8 cellular contexts compared by ENCODE assay signal in the genomic region with DNA sequence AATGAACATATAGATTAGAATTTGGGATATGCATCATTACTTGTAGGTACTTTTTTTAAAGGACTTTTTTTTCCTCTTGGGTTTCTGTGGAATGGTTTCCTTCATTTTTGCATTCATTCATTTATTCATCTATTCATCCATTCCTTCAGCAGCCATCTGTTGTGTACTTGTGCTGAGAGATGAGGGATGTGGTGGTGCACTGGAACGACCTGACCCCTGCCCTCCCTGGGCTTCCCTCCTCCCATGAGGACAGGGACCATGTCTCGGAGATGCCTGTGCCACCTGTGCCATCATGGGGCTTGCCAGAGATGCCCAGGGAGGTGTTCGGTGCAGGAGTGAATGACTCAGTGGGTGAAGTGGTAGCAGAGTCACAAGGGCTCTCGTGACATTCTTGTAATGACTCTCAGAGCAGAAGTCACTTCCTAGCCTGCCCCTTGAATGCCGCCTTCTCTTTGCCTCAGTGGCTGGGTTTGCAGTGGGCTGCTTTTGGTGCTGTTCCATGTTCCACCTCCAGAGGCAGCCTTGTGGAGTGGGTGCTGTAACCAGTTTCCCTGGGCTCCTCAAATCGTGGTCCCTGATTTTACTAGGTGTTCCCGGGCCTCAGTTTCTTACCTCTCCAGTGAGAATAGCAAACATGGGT. TPM values are rescaled to one million over a fixed set of nuclear protein-coding genes. Genes with fewer than 3 reads are reported as not detected.
DNase-seq lines count a peak whose midpoint lies in the region; ATAC-seq, FAIRE-seq and TF ChIP-seq lines count a peak whose summit lies in the region.

No MANE protein-coding gene starts in this region.

- H3K36me3 Mint-ChIP-seq in activated CD4-positive, alpha-beta T cell treated with anti-CD3 and anti-CD28 coated beads, Interleukin-2, amount 10 ng/mL, durations not matched to agents 7 days and 5 days (ENCODE audit: low read depth) = peaks cover 56% of the 10 kb centered on the region

- DNase-seq in GM12891 (ENCODE audit: insufficient read length, low spot score) = no peak
- DNase-seq in activated CD4-positive, alpha-beta T cell treated with anti-CD3 and anti-CD28 coated beads, Interleukin-2, amount 10 ng/mL, durations not matched to agents 7 days and 5 days = peak; percentile 66
- DNase-seq in germinal center (ENCODE audit: low spot score) = peak; percentile 47
- DNase-seq in tibial nerve (ENCODE audit: low spot score in 2 of 2) = no peak
- no peak for DNase-seq in NCI-H226
- DNase-seq in NCI-H2107 (lab: John Stamatoyannopoulos, UW) = no peak
- DNase-seq in RCC 7860 (ENCODE audit: low spot score) = no peak

- POLR2A ChIA-PET in activated CD4-positive, alpha-beta T cell treated with anti-CD3 and anti-CD28 coated beads, Interleukin-2, amount 10 ng/mL, durations not matched to agents 7 days and 5 days (lab: Charles Lee) = no interaction called here

- peak; percentile 68 for ATAC-seq in HG02981 (IDR thresholded peaks at IDR 0.05; ENCODE audit: unreplicated experiment)

- no peaks in the 10 kb centered on the region for H3K9me3 ChIP-seq in tibial nerve

- FAIRE-seq in GM12891 (lab: Jason Lieb, UNC) = peak; percentile 51
- no peak for FAIRE-seq in RCC 7860 (lab: Jason Lieb, UNC)

- no peaks in the 10 kb centered on the region for H3K27me3 Mint-ChIP-seq in activated CD4-positive, alpha-beta T cell treated with anti-CD3 and anti-CD28 coated beads, Interleukin-2, amount 10 ng/mL, durations not matched to agents 7 days and 5 days

- no peak for TF ChIP-seq POLR2A in GM12891 (IDR thresholded peaks at IDR 0.05; ENCODE audit: low read depth, low read length)
- TF ChIP-seq POLR2A in tibial nerve (IDR thresholded peaks at IDR 0.05) = no peak

- TF ChIP-seq CTCF in tibial nerve (IDR thresholded peaks at IDR 0.05) = peak in 3 of 5 experiments; percentile 11 to 14 (median 12)

- H3K4me1 Mint-ChIP-seq in activated CD4-positive, alpha-beta T cell treated with anti-CD3 and anti-CD28 coated beads, Interleukin-2, amount 10 ng/mL, durations not matched to agents 7 days and 5 days = peaks cover 91% of the 10 kb centered on the region

- CTCF ChIA-PET in activated CD4-positive, alpha-beta T cell treated with anti-CD3 and anti-CD28 coated beads, Interleukin-2, amount 10 ng/mL, durations not matched to agents 7 days and 5 days (lab: Charles Lee) = interaction anchor here (1.1 kb wide), 1 partner anchor 24 kb away, joined by 5 read pairs; no protein-coding TSS in a partner anchor

- peaks cover 0 to 37% (median 10%) of the 10 kb centered on the region in 3 donors for H3K36me3 ChIP-seq in tibial nerve

- H3K4me3 ChIP-seq in tibial nerve = no peak overlapping the region

- peaks cover 0 to 16% (median 0%) of the 10 kb centered on the region in 4 donors for H3K4me1 ChIP-seq in tibial nerve

- no peak for TF ChIP-seq EP300 in tibial nerve (IDR thresholded peaks at IDR 0.05)

- H3K27ac ChIP-seq in tibial nerve = no peak overlapping the region

- H3K27me3 ChIP-seq in tibial nerve = no peaks in the 10 kb centered on the region

- peak overlapping the region; percentile 42 for H3K4me3 Mint-ChIP-seq in activated CD4-positive, alpha-beta T cell treated with anti-CD3 and anti-CD28 coated beads, Interleukin-2, amount 10 ng/mL, durations not matched to agents 7 days and 5 days

- WGBS in tibial nerve, 2 donors = 63 to 72% methylated on average over 7 of the region's 7 CpGs

- H3K9me3 Mint-ChIP-seq in activated CD4-positive, alpha-beta T cell treated with anti-CD3 and anti-CD28 coated beads, Interleukin-2, amount 10 ng/mL, durations not matched to agents 7 days and 5 days = peaks cover 5% of the 10 kb centered on the region

- peak overlapping the region; percentile 85 for H3K27ac Mint-ChIP-seq in activated CD4-positive, alpha-beta T cell treated with anti-CD3 and anti-CD28 coated beads, Interleukin-2, amount 10 ng/mL, durations not matched to agents 7 days and 5 days

TF ChIP-seq in GM12891, 5 proteins besides CTCF, POLR2A, EP300 and RAD21:
- TF ChIP-seq SPI1 (IDR thresholded peaks at IDR 0.05; ENCODE audit: low read depth, low read length) = peak; percentile 68
- TF ChIP-seq PAX5 (IDR thresholded peaks at IDR 0.05; ENCODE audit: insufficient read depth, low read length, severe bottlenecking) = no peak

RNA-seq across cellular contexts. Expression of gene CLEC16A, which starts 43.9 kb away (rescaled TPM):
- 12.4 TPM for polyA plus RNA-seq in GM12891 (2012; ENCODE audit: low read depth, missing spikeins)
- 10 to 100 TPM; 30.9 to 35.1 TPM for total RNA-seq in activated CD4-positive, alpha-beta T cell treated with anti-CD3 and anti-CD28 coated beads, Interleukin-2, amount 10 ng/mL, durations not matched to agents 7 days and 5 days
- 10 to 100 TPM; 37.4 to 70.2 (median 55.2) TPM for total RNA-seq in tibial nerve

RNA-seq across cellular contexts. Expression of gene DEXI, which starts 46.0 kb away (rescaled TPM):
- polyA plus RNA-seq in GM12891 (2012; ENCODE audit: low read depth, missing spikeins) = 8.4 TPM
- total RNA-seq in activated CD4-positive, alpha-beta T cell treated with anti-CD3 and anti-CD28 coated beads, Interleukin-2, amount 10 ng/mL, durations not matched to agents 7 days and 5 days = 10 to 100 TPM; 29.2 to 36.9 TPM
- 10 to 100 TPM; 74.4 to 96.3 (median 85.5) TPM for total RNA-seq in tibial nerve

Comparison
In these comparisons a context has a peak if more than half of its experiments do, and no peak if none do; other contexts are left out.
1. DNase-seq: peak in activated CD4-positive, alpha-beta T cell treated with anti-CD3 and anti-CD28 coated beads, Interleukin-2, amount 10 ng/mL, durations not matched to agents 7 days and 5 days (single experiment) and germinal center (single experiment); none in GM12891 (single experiment), tibial nerve (0 of 2), NCI-H226 (single experiment), NCI-H2107 (single experiment) and RCC 7860 (single experiment).